In the genomic region with DNA sequence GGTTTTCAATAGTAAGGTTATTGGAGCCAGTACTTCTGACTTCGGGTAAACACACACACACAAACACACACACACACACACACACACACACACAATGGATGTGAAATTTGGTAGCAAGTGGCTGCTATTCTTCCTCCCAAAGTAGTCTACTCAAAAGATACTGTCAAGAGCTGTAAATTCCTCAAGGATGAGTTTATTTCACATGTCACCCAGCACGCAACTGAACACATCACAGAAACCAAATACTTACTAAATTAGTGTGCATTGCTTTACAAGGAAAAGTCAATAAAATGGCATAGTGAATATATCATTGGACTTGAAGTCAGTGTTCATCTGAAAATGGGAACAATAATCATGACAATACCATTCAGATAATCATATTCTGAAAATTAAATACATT, we compare ENCODE assay signal across 28 cellular contexts. TPM values are rescaled to one million over a fixed set of nuclear protein-coding genes. Genes with fewer than 3 reads are reported as not detected.
DNase-seq lines count a peak whose midpoint lies in the region; ATAC-seq, FAIRE-seq and TF ChIP-seq lines count a peak whose summit lies in the region.
"Had no signal": no experiment of that assay in that cellular context is flagged by ENCODE, and none has a peak within 500 bp of the region (broad histone marks: within the 10 kb centered on the region; RNA-seq: fewer than 3 reads in every experiment).

No MANE protein-coding gene starts in this region.

- peaks cover 9% of the 10 kb centered on the region for H3K4me1 ChIP-seq in astrocyte (ENCODE audit: insufficient read depth, low read length)
- H3K4me1 ChIP-seq in foreskin keratinocyte = no peaks in the 10 kb centered on the region
- H3K4me1 ChIP-seq in upper lobe of left lung = no peaks in the 10 kb centered on the region
- H3K4me1 ChIP-seq: colonic mucosa, gastroesophageal sphincter, neural progenitor cell, pancreas had no signal

- no peaks in the 10 kb centered on the region for H4K20me1 ChIP-seq in astrocyte (ENCODE audit: insufficient read depth, low read length)

- no peak overlapping the region for H3K4me3 ChIP-seq in astrocyte (ENCODE audit: insufficient read depth, low read depth, low read length)
- H3K4me3 ChIP-seq in upper lobe of left lung = no peak overlapping the region
- H3K4me3 ChIP-seq: colonic mucosa, gastroesophageal sphincter, hepatocyte, neural progenitor cell, pancreas had no signal

- WGBS in upper lobe of left lung, 2 donors = 44 to 73% methylated on average over 2 of the region's 2 CpGs

- H3K36me3 Mint-ChIP-seq in astrocyte (ENCODE audit: low read depth, unreplicated experiment) = no peaks in the 10 kb centered on the region
- H3K36me3 Mint-ChIP-seq in activated T-helper 1 cell treated with anti-CD3 and anti-CD28 coated beads, Interleukin-12 subunit alpha, Interleukin-12 subunit beta, Interleukin-2, Interleukin-4 antibody, amounts not matched to agents 30 ng/mL and 10 ng/mL and 1 ng/mL, durations not matched to agents 14 hours and 24 hours and 36 hours (ENCODE audit: low read depth) = peaks cover 10% of the 10 kb centered on the region

- no peak overlapping the region for H2AFZ ChIP-seq in astrocyte (ENCODE audit: low read depth, low read length)
- H2AFZ ChIP-seq: hepatocyte, neural progenitor cell had no signal

- DNase-seq in EL = peak; percentile 78
- peak; percentile 5 for DNase-seq in HTR-8/SVneo (ENCODE audit: insufficient read length, low spot score)
- DNase-seq in astrocyte (ENCODE audit: low read depth) = peak; percentile 25
- DNase-seq in foreskin keratinocyte = peak; percentile 36 to 56
- DNase-seq in activated T-helper 1 cell treated with anti-CD3 and anti-CD28 coated beads, Interleukin-12 subunit alpha, Interleukin-12 subunit beta, Interleukin-2, Interleukin-4 antibody, amounts not matched to agents 30 ng/mL and 10 ng/mL and 1 ng/mL, durations not matched to agents 14 hours and 24 hours and 36 hours (ENCODE audit: low spot score) = no peak
- DNase-seq in upper lobe of left lung = no peak
- DNase-seq in RWPE1 (ENCODE audit: low spot score) = no peak
- DNase-seq: activated CD8-positive, alpha-beta T cell treated with anti-CD3 and anti-CD28 coated beads, Interleukin-2, amount 10 ng/mL, durations not matched to agents 7 days and 5 days; activated naive CD4-positive, alpha-beta T cell treated with anti-CD3 and anti-CD28 coated beads, Interleukin-2, amount 10 ng/mL, durations not matched to agents 7 days and 5 days; C1 segment of cervical spinal cord; colonic mucosa; COR-L47; effector memory CD8-positive, alpha-beta T cell; GOT3; immature natural killer cell; KG1; NCI-H1417 treated with DMSO at 0.1 percent for 48 hours; NCI-H2029 treated with DMSO at 0.1 percent for 48 hours; NCI-H345; pancreas; SIG-M5 had no signal

- no peaks in the 10 kb centered on the region for H3K79me2 ChIP-seq in astrocyte (ENCODE audit: insufficient read depth, low read length)
- H3K79me2 ChIP-seq: hepatocyte had no signal

- intact Hi-C loops in activated T-helper 1 cell treated with anti-CD3 and anti-CD28 coated beads, Interleukin-12 subunit alpha, Interleukin-12 subunit beta, Interleukin-2, Interleukin-4 antibody, amounts not matched to agents 30 ng/mL and 10 ng/mL and 1 ng/mL, durations not matched to agents 14 hours and 24 hours and 36 hours (cut with micrococcal nuclease) = no loop called here

- POLR2A ChIA-PET in RWPE1 (lab: Yijun Ruan, JAX; ENCODE audit: low non-redundant PET) = interaction anchor here (0.7 kb wide), 1 partner anchor 775 kb away, joined by 3 read pairs; no protein-coding TSS in a partner anchor

- H3K4me2 ChIP-seq in astrocyte (ENCODE audit: low read length) = no peak overlapping the region
- H3K4me2 ChIP-seq: hepatocyte, neural progenitor cell had no signal

- FAIRE-seq in HTR-8/SVneo (lab: Jason Lieb, UNC) (no peak), astrocyte (lab: Jason Lieb, UNC) (no peak)
- FAIRE-seq: pancreas had no signal

- H3K4me3 Mint-ChIP-seq in astrocyte (ENCODE audit: unreplicated experiment) = no peak overlapping the region
- H3K4me3 Mint-ChIP-seq in activated T-helper 1 cell treated with anti-CD3 and anti-CD28 coated beads, Interleukin-12 subunit alpha, Interleukin-12 subunit beta, Interleukin-2, Interleukin-4 antibody, amounts not matched to agents 30 ng/mL and 10 ng/mL and 1 ng/mL, durations not matched to agents 14 hours and 24 hours and 36 hours = no peak overlapping the region
- H3K4me3 Mint-ChIP-seq: activated CD8-positive, alpha-beta T cell treated with anti-CD3 and anti-CD28 coated beads, Interleukin-2, amount 10 ng/mL, durations not matched to agents 7 days and 5 days; activated naive CD4-positive, alpha-beta T cell treated with anti-CD3 and anti-CD28 coated beads, Interleukin-2, amount 10 ng/mL, durations not matched to agents 7 days and 5 days; activated T-helper 17 cell treated with anti-CD3 and anti-CD28 coated beads, Interleukin-2, amount 50 U/mL, for 72 hours; effector memory CD8-positive, alpha-beta T cell; immature natural killer cell; neural progenitor cell; stimulated activated memory B cell treated with anti-CD40 and anti-IgM and Interleukin-4, amounts not matched to agents 10 μg/mL and 1 μg/mL and 100 μg/mL, for 72 hours; T-helper 2 cell treated with Interferon-gamma antibody and Interleukin-4, amounts not matched to agents 5 μg/mL and 100 μg/mL, for 36 hours had no signal

- H3K36me3 ChIP-seq in astrocyte (ENCODE audit: insufficient read depth, low read length) (peaks cover 5% of the 10 kb centered on the region), upper lobe of left lung (peaks cover 9 to 42% (median 25%) of the 10 kb centered on the region in 4 donors)
- H3K36me3 ChIP-seq: colonic mucosa had no signal

- TF ChIP-seq CTCF in astrocyte (IDR thresholded peaks at IDR 0.05; ENCODE audit: insufficient read depth, low read depth, low read length) (no peak), foreskin keratinocyte (conservative IDR thresholded peaks at IDR 0.05) (no peak), upper lobe of left lung (IDR thresholded peaks at IDR 0.05) (no peak), RWPE1 (conservative IDR thresholded peaks at IDR 0.05; ENCODE audit: low read depth) (no peak)

- CTCF ChIA-PET in RWPE1 (lab: Yijun Ruan, JAX) = no interaction called here

- no peaks in the 10 kb centered on the region for H3K27me3 ChIP-seq in astrocyte (ENCODE audit: insufficient read depth, low read length)
- H3K27me3 ChIP-seq in foreskin keratinocyte = no peaks in the 10 kb centered on the region
- no peaks in the 10 kb centered on the region for H3K27me3 ChIP-seq in upper lobe of left lung
- H3K27me3 ChIP-seq: colonic mucosa, gastroesophageal sphincter, hepatocyte, neural progenitor cell, pancreas had no signal

- H3K9ac ChIP-seq in astrocyte (ENCODE audit: low read length) = no peak overlapping the region
- H3K9ac ChIP-seq: neural progenitor cell had no signal

- no peaks in the 10 kb centered on the region for H3K27me3 Mint-ChIP-seq in astrocyte (ENCODE audit: low read depth, unreplicated experiment)
- H3K27me3 Mint-ChIP-seq in activated T-helper 1 cell treated with anti-CD3 and anti-CD28 coated beads, Interleukin-12 subunit alpha, Interleukin-12 subunit beta, Interleukin-2, Interleukin-4 antibody, amounts not matched to agents 30 ng/mL and 10 ng/mL and 1 ng/mL, durations not matched to agents 14 hours and 24 hours and 36 hours (ENCODE audit: insufficient read depth) = peaks cover under 1% of the 10 kb centered on the region
- H3K27me3 Mint-ChIP-seq: activated naive CD4-positive, alpha-beta T cell treated with anti-CD3 and anti-CD28 coated beads, Interleukin-2, amount 10 ng/mL, durations not matched to agents 7 days and 5 days; activated T-helper 17 cell treated with anti-CD3 and anti-CD28 coated beads, Interleukin-2, amount 50 U/mL, for 72 hours; effector memory CD8-positive, alpha-beta T cell; stimulated activated memory B cell treated with anti-CD40 and anti-IgM and Interleukin-4, amounts not matched to agents 10 μg/mL and 1 μg/mL and 100 μg/mL, for 72 hours had no signal

- ATAC-seq in foreskin keratinocyte (peak; percentile 44), upper lobe of left lung (ENCODE audit: low FRiP score in 2 of 2) (no peak), GM19452 (IDR thresholded peaks at IDR 0.05; ENCODE audit: unreplicated experiment) (no peak)
- ATAC-seq: activated CD8-positive, alpha-beta T cell treated with anti-CD3 and anti-CD28 coated beads, Interleukin-2, amount 10 ng/mL, durations not matched to agents 7 days and 5 days; activated T-helper 17 cell treated with anti-CD3 and anti-CD28 coated beads, Interleukin-2, amount 50 U/mL, for 72 hours; effector memory CD8-positive, alpha-beta T cell; gastroesophageal sphincter; pancreas; stimulated activated memory B cell treated with anti-CD40 and anti-IgM and Interleukin-4, amounts not matched to agents 10 μg/mL and 1 μg/mL and 100 μg/mL, for 72 hours had no signal

- TF ChIP-seq POLR2A in upper lobe of left lung (IDR thresholded peaks at IDR 0.05) = no peak

- no peak overlapping the region for H3K27ac Mint-ChIP-seq in astrocyte (ENCODE audit: unreplicated experiment)
- H3K27ac Mint-ChIP-seq in activated T-helper 1 cell treated with anti-CD3 and anti-CD28 coated beads, Interleukin-12 subunit alpha, Interleukin-12 subunit beta, Interleukin-2, Interleukin-4 antibody, amounts not matched to agents 30 ng/mL and 10 ng/mL and 1 ng/mL, durations not matched to agents 14 hours and 24 hours and 36 hours = no peak overlapping the region
- H3K27ac Mint-ChIP-seq: activated CD8-positive, alpha-beta T cell treated with anti-CD3 and anti-CD28 coated beads, Interleukin-2, amount 10 ng/mL, durations not matched to agents 7 days and 5 days; activated naive CD4-positive, alpha-beta T cell treated with anti-CD3 and anti-CD28 coated beads, Interleukin-2, amount 10 ng/mL, durations not matched to agents 7 days and 5 days; activated T-helper 17 cell treated with anti-CD3 and anti-CD28 coated beads, Interleukin-2, amount 50 U/mL, for 72 hours; effector memory CD8-positive, alpha-beta T cell; neural progenitor cell; stimulated activated memory B cell treated with anti-CD40 and anti-IgM and Interleukin-4, amounts not matched to agents 10 μg/mL and 1 μg/mL and 100 μg/mL, for 72 hours; T-helper 2 cell treated with Interferon-gamma antibody and Interleukin-4, amounts not matched to agents 5 μg/mL and 100 μg/mL, for 36 hours had no signal

- peaks cover 8% of the 10 kb centered on the region for H3K4me1 Mint-ChIP-seq in astrocyte (ENCODE audit: low read depth, unreplicated experiment)
- no peaks in the 10 kb centered on the region for H3K4me1 Mint-ChIP-seq in activated T-helper 1 cell treated with anti-CD3 and anti-CD28 coated beads, Interleukin-12 subunit alpha, Interleukin-12 subunit beta, Interleukin-2, Interleukin-4 antibody, amounts not matched to agents 30 ng/mL and 10 ng/mL and 1 ng/mL, durations not matched to agents 14 hours and 24 hours and 36 hours (ENCODE audit: low read depth)
- H3K4me1 Mint-ChIP-seq: activated naive CD4-positive, alpha-beta T cell treated with anti-CD3 and anti-CD28 coated beads, Interleukin-2, amount 10 ng/mL, durations not matched to agents 7 days and 5 days; activated T-helper 17 cell treated with anti-CD3 and anti-CD28 coated beads, Interleukin-2, amount 50 U/mL, for 72 hours; immature natural killer cell; neural progenitor cell; stimulated activated memory B cell treated with anti-CD40 and anti-IgM and Interleukin-4, amounts not matched to agents 10 μg/mL and 1 μg/mL and 100 μg/mL, for 72 hours had no signal

- H3K27ac ChIP-seq in astrocyte (ENCODE audit: low read depth, low read length) (no peak overlapping the region), foreskin keratinocyte (no peak overlapping the region), upper lobe of left lung (no peak overlapping the region), RWPE1 (no peak overlapping the region)
- H3K27ac ChIP-seq: colonic mucosa, gastroesophageal sphincter, hepatocyte, neural progenitor cell, pancreas had no signal

- no peak for TF ChIP-seq EP300 in upper lobe of left lung (IDR thresholded peaks at IDR 0.05)

- no peaks in the 10 kb centered on the region for H3K9me3 Mint-ChIP-seq in astrocyte (ENCODE audit: unreplicated experiment)
- no peaks in the 10 kb centered on the region for H3K9me3 Mint-ChIP-seq in activated T-helper 1 cell treated with anti-CD3 and anti-CD28 coated beads, Interleukin-12 subunit alpha, Interleukin-12 subunit beta, Interleukin-2, Interleukin-4 antibody, amounts not matched to agents 30 ng/mL and 10 ng/mL and 1 ng/mL, durations not matched to agents 14 hours and 24 hours and 36 hours
- H3K9me3 Mint-ChIP-seq: activated naive CD4-positive, alpha-beta T cell treated with anti-CD3 and anti-CD28 coated beads, Interleukin-2, amount 10 ng/mL, durations not matched to agents 7 days and 5 days; activated T-helper 17 cell treated with anti-CD3 and anti-CD28 coated beads, Interleukin-2, amount 50 U/mL, for 72 hours; effector memory CD8-positive, alpha-beta T cell; immature natural killer cell; neural progenitor cell; T-helper 2 cell treated with Interferon-gamma antibody and Interleukin-4, amounts not matched to agents 5 μg/mL and 100 μg/mL, for 36 hours had no signal

- no peaks in the 10 kb centered on the region for H3K9me3 ChIP-seq in astrocyte (ENCODE audit: insufficient read depth, low read depth, low read length)
- no peaks in the 10 kb centered on the region for H3K9me3 ChIP-seq in upper lobe of left lung
- H3K9me3 ChIP-seq: colonic mucosa, gastroesophageal sphincter, pancreas had no signal

RNA-seq across cellular contexts. Expression of a gene that starts 32.9 kb away (rescaled TPM):
- 10.9 and 11.4 TPM in 2 replicates for total RNA-seq in astrocyte
- total RNA-seq in foreskin keratinocyte = 13.7 and 16.2 TPM in 2 replicates
- 6.2 and 8.6 TPM in 2 replicates for polyA plus RNA-seq in foreskin keratinocyte
- total RNA-seq in activated T-helper 1 cell treated with anti-CD3 and anti-CD28 coated beads, Interleukin-12 subunit alpha, Interleukin-12 subunit beta, Interleukin-2, Interleukin-4 antibody, amounts not matched to agents 30 ng/mL and 10 ng/mL and 1 ng/mL, durations not matched to agents 14 hours and 24 hours and 36 hours = 13.0 and 13.4 TPM in 2 replicates
- total RNA-seq in upper lobe of left lung = 10 to 100 TPM in 4 of 6 donors, 1 to 10 TPM in 2; 8.0 to 26.6 (median 17.2) TPM

RNA-seq across cellular contexts. Expression of a gene that starts 33.0 kb away (rescaled TPM):
- 3.4 and 4.1 TPM in 2 replicates for total RNA-seq in astrocyte
- 12.2 and 17.4 TPM in 2 replicates for total RNA-seq in foreskin keratinocyte
- 8.9 and 11.3 TPM in 2 replicates for polyA plus RNA-seq in foreskin keratinocyte
- total RNA-seq in activated T-helper 1 cell treated with anti-CD3 and anti-CD28 coated beads, Interleukin-12 subunit alpha, Interleukin-12 subunit beta, Interleukin-2, Interleukin-4 antibody, amounts not matched to agents 30 ng/mL and 10 ng/mL and 1 ng/mL, durations not matched to agents 14 hours and 24 hours and 36 hours = 18.2 and 18.7 TPM in 2 replicates
- total RNA-seq in upper lobe of left lung = 1 to 10 TPM in 4 of 6 donors, under 1 TPM in 1, not detected in 1; 0.22 to 4.1 (median 3.6) TPM

Comparison
In these comparisons a context has a peak if more than half of its experiments do, and no peak if none do; other contexts are left out.
1. DNase-seq: peak in EL (single experiment), HTR-8/SVneo (single experiment), astrocyte (single experiment) and foreskin keratinocyte (2 of 2); none in activated T-helper 1 cell treated with anti-CD3 and anti-CD28 coated beads, Interleukin-12 subunit alpha, Interleukin-12 subunit beta, Interleukin-2, Interleukin-4 antibody, amounts not matched to agents 30 ng/mL and 10 ng/mL and 1 ng/mL, durations not matched to agents 14 hours and 24 hours and 36 hours (single experiment), upper lobe of left lung (0 of 2) and RWPE1 (single experiment).